In the genomic region with DNA sequence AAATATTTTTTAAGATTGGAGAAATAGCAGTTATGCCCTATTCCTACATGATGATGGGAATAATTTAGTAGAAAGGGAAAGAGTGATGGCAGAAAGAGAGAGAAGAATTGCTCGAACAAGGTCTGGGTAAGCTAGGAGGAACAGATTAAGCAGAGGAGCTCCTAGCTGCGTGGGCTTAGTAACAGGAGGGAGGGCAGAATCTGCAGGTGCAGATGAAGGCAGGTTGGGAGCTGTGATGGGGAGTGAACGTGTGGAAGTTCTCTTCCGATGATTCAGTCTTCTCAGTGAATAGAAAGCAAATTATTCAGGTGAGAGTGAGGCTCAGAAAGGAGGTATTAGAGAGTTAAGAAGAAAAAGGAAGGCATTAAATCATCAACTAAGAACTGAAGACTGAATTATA, we compare ENCODE assay signal across 17 cellular contexts. TPM values are rescaled to one million over a fixed set of nuclear protein-coding genes. Genes with fewer than 3 reads are reported as not detected.
DNase-seq lines count a peak whose midpoint lies in the region; ATAC-seq lines count a peak whose summit lies in the region.
"Had no signal": no experiment of that assay in that cellular context is flagged by ENCODE, and none has a peak within 500 bp of the region (broad histone marks: within the 10 kb centered on the region; RNA-seq: fewer than 3 reads in every experiment).

No MANE protein-coding gene starts in this region.

- ATAC-seq in naive B cell (ENCODE audit: low read depth in 2 of 2) (no peak), HG03571 (IDR thresholded peaks at IDR 0.05; ENCODE audit: unreplicated experiment) (no peak)
- ATAC-seq: CD8-positive, alpha-beta T cell had no signal

- H3K4me1 Mint-ChIP-seq in IgD-negative memory B cell (no peaks in the 10 kb centered on the region), naive B cell (peaks cover 0 to 11% (median 0%) of the 10 kb centered on the region in 3 donors)
- H3K4me1 Mint-ChIP-seq: CD4-positive, CD25-positive, alpha-beta regulatory T cell had no signal

- peaks cover 8% of the 10 kb centered on the region for H3K36me3 Mint-ChIP-seq in IgD-negative memory B cell
- H3K36me3 Mint-ChIP-seq in naive B cell: peaks cover 31 to 35% of the 10 kb centered on the region in 2 donors
- H3K36me3 Mint-ChIP-seq: CD4-positive, CD25-positive, alpha-beta regulatory T cell had no signal

- H3K4me3 Mint-ChIP-seq in IgD-negative memory B cell (no peak overlapping the region), naive B cell (no peak overlapping the region)
- H3K4me3 Mint-ChIP-seq: CD4-positive, CD25-positive, alpha-beta regulatory T cell; CD8-positive, alpha-beta T cell had no signal

- H3K9me3 Mint-ChIP-seq in IgD-negative memory B cell (no peaks in the 10 kb centered on the region), naive B cell (no peaks in the 10 kb centered on the region)
- H3K9me3 Mint-ChIP-seq: CD4-positive, CD25-positive, alpha-beta regulatory T cell; CD8-positive, alpha-beta T cell had no signal

- no peak overlapping the region for H3K27ac ChIP-seq in caudate nucleus (ENCODE audit: low read depth, low read length)
- H3K27ac ChIP-seq: BLaER1, C4-2B, GM23248 had no signal

- H3K27me3 Mint-ChIP-seq in IgD-negative memory B cell: no peaks in the 10 kb centered on the region
- H3K27me3 Mint-ChIP-seq in naive B cell: no peaks in the 10 kb centered on the region

- H3K27ac Mint-ChIP-seq in IgD-negative memory B cell (peak overlapping the region in 2 of 3 donors; percentile 6), naive B cell (peak overlapping the region in 5 of 6 donors; percentile 26 to 82 (median 55))
- H3K27ac Mint-ChIP-seq: CD8-positive, alpha-beta T cell had no signal

- DNase-seq in caudate nucleus (lab: John Stamatoyannopoulos, UW) (peak in 35 of 61 donors; percentile 1 to 81 (median 21)), naive B cell (no peak), NOMO-1 (lab: John Stamatoyannopoulos, UW; ENCODE audit: unreplicated experiment in 2 of 2) (no peak), NOMO-1 treated with dmso at 0.1 percent for 144 hours (lab: John Stamatoyannopoulos, UW; ENCODE audit: unreplicated experiment) (no peak)
- DNase-seq: 8988T; Caco-2; CD4-positive, CD25-positive, alpha-beta regulatory T cell; CD8-positive, alpha-beta T cell; DMS153; DND-41; GM23248; H7; HCEC 1CT had no signal

RNA-seq across cellular contexts. Expression of a gene that starts 8.3 kb away (rescaled TPM):
- polyA plus RNA-seq in IgD-negative memory B cell (37.3 TPM), naive B cell (ENCODE audit: low read depth in 6 of 6) (10 to 100 TPM; 20.5 to 32.8 (median 24.3) TPM)
- polyA plus RNA-seq: GM23248 had no signal

RNA-seq across cellular contexts. Expression of a gene that starts 33.5 kb away (rescaled TPM):
- 44.7 TPM for polyA plus RNA-seq in IgD-negative memory B cell
- 100 to 1,000 TPM in 3 of 6 donors, 10 to 100 TPM in 3; 78.0 to 142 (median 111) TPM for polyA plus RNA-seq in naive B cell (ENCODE audit: low read depth in 6 of 6)
- polyA plus RNA-seq: GM23248 had no signal

Comparison
In these comparisons a context has a peak if more than half of its experiments do, and no peak if none do; other contexts are left out.
1. DNase-seq: peak in caudate nucleus (35 of 61); none in naive B cell (single experiment), NOMO-1 (0 of 2) and NOMO-1 treated with dmso at 0.1 percent for 144 hours (single experiment).